ENCODE assay signal across 1 cellular context in genomic region chr7:35647171-35647574, GRCh38.
TF ChIP-seq lines count a peak whose summit lies in the region.

No MANE protein-coding gene starts in this region.

TF ChIP-seq in HepG2, 621 proteins besides CTCF, POLR2A, EP300 and RAD21 (continued from another document and continues in another):
- TF ChIP-seq PRDM15 (CRISPR knock-in tag; IDR thresholded peaks at IDR 0.05) = no peak
- TF ChIP-seq DNMT1 (CRISPR knock-in tag; IDR thresholded peaks at IDR 0.05) = no peak
- no peak for TF ChIP-seq GMEB1 (CRISPR knock-in tag; IDR thresholded peaks at IDR 0.05; ENCODE audit: borderline replicate concordance)
- TF ChIP-seq YEATS4 (CRISPR knock-in tag; IDR thresholded peaks at IDR 0.05; ENCODE audit: borderline replicate concordance) = no peak
- peak; percentile 52 for TF ChIP-seq PPARG (CRISPR knock-in tag; conservative IDR thresholded peaks at IDR 0.05)
- TF ChIP-seq SMARCE1 (IDR thresholded peaks at IDR 0.05; ENCODE audit: borderline replicate concordance) = no peak
- no peak for TF ChIP-seq HCFC1 (IDR thresholded peaks at IDR 0.05; ENCODE audit: low read depth, low read length)
- no peak for TF ChIP-seq ZNF546 (CRISPR knock-in tag; conservative IDR thresholded peaks at IDR 0.05)
- TF ChIP-seq TCF7L2 (IDR thresholded peaks at IDR 0.05; ENCODE audit: low read depth, low read length) = no peak
- TF ChIP-seq TRIM24 (CRISPR knock-in tag; IDR thresholded peaks at IDR 0.05) = no peak
- TF ChIP-seq PHF20 (CRISPR knock-in tag; IDR thresholded peaks at IDR 0.05) = no peak
- TF ChIP-seq NR1H2 (CRISPR knock-in tag; IDR thresholded peaks at IDR 0.05; ENCODE audit: borderline replicate concordance, low read depth) = no peak
- TF ChIP-seq CAMTA2 (CRISPR knock-in tag; IDR thresholded peaks at IDR 0.05; ENCODE audit: borderline replicate concordance) = no peak
- TF ChIP-seq ATF7-NPFF (CRISPR knock-in tag; IDR thresholded peaks at IDR 0.05; ENCODE audit: low read depth) = no peak
- TF ChIP-seq YEATS2 (CRISPR knock-in tag; IDR thresholded peaks at IDR 0.05; ENCODE audit: borderline replicate concordance) = peak; percentile 39; the same call in 1 of the 2 replicates
- no peak for TF ChIP-seq ZSCAN22 (CRISPR knock-in tag; IDR thresholded peaks at IDR 0.05)
- no peak for TF ChIP-seq ZNF121 (CRISPR knock-in tag; IDR thresholded peaks at IDR 0.05)
- no peak for TF ChIP-seq LRRFIP1 (CRISPR knock-in tag; conservative IDR thresholded peaks at IDR 0.05)
- no peak for TF ChIP-seq ETV6 (CRISPR knock-in tag; conservative IDR thresholded peaks at IDR 0.05)
- TF ChIP-seq MEIS1 (CRISPR knock-in tag; IDR thresholded peaks at IDR 0.05; ENCODE audit: borderline replicate concordance) = no peak; the same call in 1 of the 2 replicates
- no peak for TF ChIP-seq ZFP91 (CRISPR knock-in tag; IDR thresholded peaks at IDR 0.05; ENCODE audit: borderline replicate concordance)
- TF ChIP-seq NR0B2 (CRISPR knock-in tag; IDR thresholded peaks at IDR 0.05) = no peak
- TF ChIP-seq NFE2L1 (CRISPR knock-in tag; IDR thresholded peaks at IDR 0.05; ENCODE audit: borderline replicate concordance) = no peak
- no peak for TF ChIP-seq MYC (CRISPR knock-in tag; IDR thresholded peaks at IDR 0.05; ENCODE audit: borderline replicate concordance)
- no peak for TF ChIP-seq ZNF136 (CRISPR knock-in tag; IDR thresholded peaks at IDR 0.05; ENCODE audit: low read depth)
- 0 out of 2 replicates have a peak, but pooled peaks have one; percentile 38 for TF ChIP-seq ZNF292 (CRISPR knock-in tag; IDR thresholded peaks at IDR 0.05; ENCODE audit: borderline replicate concordance, low read depth)
- no peak for TF ChIP-seq MBNL3 (CRISPR knock-in tag; conservative IDR thresholded peaks at IDR 0.05)
- TF ChIP-seq ZNF407 (CRISPR knock-in tag; IDR thresholded peaks at IDR 0.05; ENCODE audit: not compliant biosample characterization) = no peak
- no peak for TF ChIP-seq ZNF30 (CRISPR knock-in tag; IDR thresholded peaks at IDR 0.05)
- 0 out of 2 replicates have a peak, but pooled peaks have one; percentile 10 for TF ChIP-seq CEBPG (CRISPR knock-in tag; IDR thresholded peaks at IDR 0.05)
- no peak for TF ChIP-seq MTA1 (CRISPR knock-in tag; IDR thresholded peaks at IDR 0.05; ENCODE audit: borderline replicate concordance)
- no peak for TF ChIP-seq ZNF33B (CRISPR knock-in tag; IDR thresholded peaks at IDR 0.05)
- no peak for TF ChIP-seq FOXO4 (CRISPR knock-in tag; conservative IDR thresholded peaks at IDR 0.05)
- no peak for TF ChIP-seq ZBTB4 (CRISPR knock-in tag; IDR thresholded peaks at IDR 0.05; ENCODE audit: borderline replicate concordance)
